Comparison of ENCODE assay signal across 23 cellular contexts in genomic region chr15:33857726-33858125, GRCh38.
"Had no signal": no experiment of that assay in that cellular context is flagged by ENCODE, and none has a peak within 500 bp of the region (broad histone marks: within the 10 kb centered on the region; RNA-seq: fewer than 3 reads in every experiment).

No MANE protein-coding gene starts in this region.

- H3K36me3 ChIP-seq: colonic mucosa had no signal

- H3K4me1 ChIP-seq: colonic mucosa, gastrocnemius medialis, gastroesophageal sphincter, heart left ventricle, heart right ventricle had no signal

- H3K4me3 Mint-ChIP-seq: dendritic cell treated with granulocyte-macrophage colony-stimulating factor and Interleukin-4, amounts not matched to agents 40 ng/mL and 50 ng/mL, for 4 days; effector memory CD8-positive, alpha-beta T cell; endodermal cell had no signal

- H3K27me3 Mint-ChIP-seq: dendritic cell treated with granulocyte-macrophage colony-stimulating factor and Interleukin-4, amounts not matched to agents 40 ng/mL and 50 ng/mL, for 4 days; effector memory CD8-positive, alpha-beta T cell had no signal

- H3K27ac ChIP-seq: colonic mucosa, coronary artery, dorsolateral prefrontal cortex, epithelial cell of prostate, esophagus squamous epithelium, foreskin keratinocyte, gastrocnemius medialis, gastroesophageal sphincter, heart left ventricle, heart right ventricle had no signal

- ATAC-seq: effector memory CD8-positive, alpha-beta T cell; esophagus mucosa; foreskin keratinocyte; gastrocnemius medialis; gastroesophageal sphincter; heart left ventricle; heart right ventricle had no signal

- H3K4me3 ChIP-seq: colonic mucosa, coronary artery, dorsolateral prefrontal cortex, esophagus squamous epithelium, gastrocnemius medialis, gastroesophageal sphincter, heart left ventricle, heart right ventricle had no signal

- H3K27me3 ChIP-seq: colonic mucosa, dorsolateral prefrontal cortex, foreskin keratinocyte, gastrocnemius medialis, gastroesophageal sphincter, heart left ventricle, heart right ventricle had no signal

- DNase-seq: colonic mucosa; cortex of kidney; dermis blood vessel endothelial cell; dorsolateral prefrontal cortex; effector CD4-positive, alpha-beta T cell; effector CD8-positive, alpha-beta T cell; effector memory CD4-positive, alpha-beta T cell; effector memory CD8-positive, alpha-beta T cell; endodermal cell; erythroblast; esophagus squamous epithelium; foreskin fibroblast; foreskin keratinocyte; foreskin melanocyte; gastrocnemius medialis; glutamatergic neuron; heart left ventricle; heart right ventricle had no signal

- H3K27ac Mint-ChIP-seq: dendritic cell treated with granulocyte-macrophage colony-stimulating factor and Interleukin-4, amounts not matched to agents 40 ng/mL and 50 ng/mL, for 4 days; effector memory CD8-positive, alpha-beta T cell; endodermal cell had no signal

- H3K9me3 ChIP-seq: colonic mucosa, esophagus squamous epithelium, gastrocnemius medialis, gastroesophageal sphincter, heart left ventricle, heart right ventricle had no signal

- H3K9me3 Mint-ChIP-seq: dendritic cell treated with granulocyte-macrophage colony-stimulating factor and Interleukin-4, amounts not matched to agents 40 ng/mL and 50 ng/mL, for 4 days; effector memory CD8-positive, alpha-beta T cell; endodermal cell had no signal
